Comparison of ENCODE assay signal across 8 cellular contexts in genomic region chr16:10942352-10943297, GRCh38. TPM values are rescaled to one million over a fixed set of nuclear protein-coding genes. Genes with fewer than 3 reads are reported as not detected.
DNase-seq lines count a peak whose midpoint lies in the region; ATAC-seq and TF ChIP-seq lines count a peak whose summit lies in the region.

DEXI (minus strand) TSS chr16:10942468; CDS start chr16:10942005, 463 bp downstream.

- H3K4me1 ChIP-seq in cardiac muscle cell (ENCODE audit: low read depth) (peaks cover 23% of the 10 kb centered on the region), upper lobe of left lung (peaks cover 62 to 85% (median 78%) of the 10 kb centered on the region in 4 donors)

- no peaks in the 10 kb centered on the region for H3K36me3 ChIP-seq in cardiac muscle cell
- no peaks in the 10 kb centered on the region for H3K36me3 ChIP-seq in upper lobe of left lung

- peak within 1 kb of the TSS; percentile 94 for H3K4me3 Mint-ChIP-seq in activated naive CD8-positive, alpha-beta T cell treated with anti-CD3 and anti-CD28 coated beads, Interleukin-2, amount 50 U/mL, for 24 hours

- DNase-seq in GM10266 (ENCODE audit: extremely low spot score): peak; percentile 99
- DNase-seq in NCI-H1105 (lab: John Stamatoyannopoulos, UW): peak; percentile 83
- DNase-seq in SW480 (ENCODE audit: low spot score): peak; percentile 85
- peak; percentile 95 for DNase-seq in activated naive CD8-positive, alpha-beta T cell treated with anti-CD3 and anti-CD28 coated beads, Interleukin-2, amount 50 U/mL, for 24 hours
- peak; percentile 92 to 96 for DNase-seq in cardiac muscle cell (ENCODE audit: low read depth in 1 of 2, low spot score in 1 of 2)
- DNase-seq in posterior cingulate gyrus: peak; percentile 92 to 99 (median 96)
- peak; percentile 95 to 99 for DNase-seq in upper lobe of left lung

- no peak for TF ChIP-seq CTCF in GM10266 (IDR thresholded peaks at IDR 0.05; ENCODE audit: control insufficient read depth, insufficient read depth, low read depth, missing control alignments)
- no peak for TF ChIP-seq CTCF in cardiac muscle cell (IDR thresholded peaks at IDR 0.05; ENCODE audit: low read depth, low read length)
- peak in 4 of 6 experiments; percentile 24 to 71 (median 48) for TF ChIP-seq CTCF in upper lobe of left lung (IDR thresholded peaks at IDR 0.05)

- no peaks in the 10 kb centered on the region for H3K9me3 ChIP-seq in cardiac muscle cell (ENCODE audit: low read depth)
- H3K9me3 ChIP-seq in upper lobe of left lung: no peaks in the 10 kb centered on the region

- TF ChIP-seq EP300 in upper lobe of left lung (IDR thresholded peaks at IDR 0.05): no peak

- H3K27ac ChIP-seq in cardiac muscle cell (no peak within 1 kb of the TSS), upper lobe of left lung (peak within 1 kb of the TSS; percentile 84 to 92 (median 88))

- H3K36me3 Mint-ChIP-seq in activated naive CD8-positive, alpha-beta T cell treated with anti-CD3 and anti-CD28 coated beads, Interleukin-2, amount 50 U/mL, for 24 hours (ENCODE audit: low read depth): peaks cover 24% of the 10 kb centered on the region

- no peaks in the 10 kb centered on the region for H3K9me3 Mint-ChIP-seq in activated naive CD8-positive, alpha-beta T cell treated with anti-CD3 and anti-CD28 coated beads, Interleukin-2, amount 50 U/mL, for 24 hours

- intact Hi-C loops in posterior cingulate gyrus (cut with DNase I): no loop called here

- peak in 3 of 4 donors; percentile 2 to 85 (median 4) for TF ChIP-seq POLR2A in upper lobe of left lung (IDR thresholded peaks at IDR 0.05)

- H3K27ac Mint-ChIP-seq in activated naive CD8-positive, alpha-beta T cell treated with anti-CD3 and anti-CD28 coated beads, Interleukin-2, amount 50 U/mL, for 24 hours: peak within 1 kb of the TSS; percentile 81

- H3K4me1 Mint-ChIP-seq in activated naive CD8-positive, alpha-beta T cell treated with anti-CD3 and anti-CD28 coated beads, Interleukin-2, amount 50 U/mL, for 24 hours: peaks cover 69% of the 10 kb centered on the region

- 17 to 77% methylated on average over 9 to 42 of the region's 60 CpGs for WGBS in upper lobe of left lung, 2 donors

- H3K27me3 Mint-ChIP-seq in activated naive CD8-positive, alpha-beta T cell treated with anti-CD3 and anti-CD28 coated beads, Interleukin-2, amount 50 U/mL, for 24 hours: no peaks in the 10 kb centered on the region

- no peaks in the 10 kb centered on the region for H3K27me3 ChIP-seq in cardiac muscle cell
- no peaks in the 10 kb centered on the region for H3K27me3 ChIP-seq in upper lobe of left lung

- H3K4me3 ChIP-seq in cardiac muscle cell (peak within 1 kb of the TSS; percentile 79), upper lobe of left lung (peak within 1 kb of the TSS; percentile 89 to 94 (median 92))

- ATAC-seq in HG02610 (IDR thresholded peaks at IDR 0.05; ENCODE audit: unreplicated experiment) (peak; percentile 67), upper lobe of left lung (ENCODE audit: low FRiP score in 2 of 2) (peak; percentile 87 to 88)
- peak; percentile 75 for ATAC-seq in activated naive CD8-positive, alpha-beta T cell treated with anti-CD3 and anti-CD28 coated beads, Interleukin-2, amount 50 U/mL, for 24 hours

RNA-seq across cellular contexts. Expression of gene DEXI, which starts in this region (rescaled TPM):
- total RNA-seq in cardiac muscle cell (112 and 115 TPM in 2 replicates), upper lobe of left lung (10 to 100 TPM; 28.4 to 87.0 (median 55.1) TPM)
- 78.4 and 92.1 TPM in 2 replicates for polyA plus RNA-seq in cardiac muscle cell

Comparison
In these comparisons a context has a peak if more than half of its experiments do, and no peak if none do; other contexts are left out.
1. CTCF ChIP-seq: peak in upper lobe of left lung (4 of 6); none in GM10266 (single experiment) and cardiac muscle cell (single experiment).
2. Peak in every context shown above with its lines, with median percentiles within 50 percentile points of each other: DNase-seq and ATAC-seq.